14 cellular contexts compared by ENCODE assay signal in the genomic region with DNA sequence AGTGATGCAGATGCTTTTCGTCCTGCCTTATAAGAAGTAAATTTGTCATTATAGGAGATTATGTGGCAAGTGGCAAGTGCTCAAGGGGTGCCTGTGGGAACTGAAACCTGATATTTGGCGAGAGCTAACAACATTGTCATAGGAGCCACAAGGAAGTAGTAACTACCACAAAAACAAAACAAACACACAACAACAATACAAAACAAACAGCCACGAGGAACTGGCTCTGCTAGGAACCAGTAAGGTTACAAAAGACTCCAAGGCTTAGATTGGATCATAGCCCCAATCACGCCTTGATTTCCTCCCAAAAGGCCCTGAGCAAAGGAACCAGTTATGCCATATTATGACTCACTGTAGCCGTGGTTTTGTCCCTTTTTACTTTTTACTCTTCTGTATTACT.
DNase-seq lines count a peak whose midpoint lies in the region; ATAC-seq lines count a peak whose summit lies in the region.
"Had no signal": no experiment of that assay in that cellular context is flagged by ENCODE, and none has a peak within 500 bp of the region (broad histone marks: within the 10 kb centered on the region; RNA-seq: fewer than 3 reads in every experiment).

No MANE protein-coding gene starts in this region.

- H3K27ac ChIP-seq in epithelial cell of prostate: peak overlapping the region; percentile 50
- H3K27ac ChIP-seq: C4-2B, right atrium auricular region had no signal

- DNase-seq in COLO668 (lab: John Stamatoyannopoulos, UW; ENCODE audit: unreplicated experiment) (peak; percentile 27), NCI-H226 (peak; percentile 38), epithelial cell of prostate (ENCODE audit: low read depth, low spot score) (peak; percentile 66), anterior cingulate cortex (lab: John Stamatoyannopoulos, UW) (no peak)
- DNase-seq: immature natural killer cell, naive B cell, NCI-H187 had no signal

- ATAC-seq in GM21526 (IDR thresholded peaks at IDR 0.05; ENCODE audit: low FRiP score, unreplicated experiment) (peak; percentile 46), HG02938 (IDR thresholded peaks at IDR 0.05; ENCODE audit: unreplicated experiment) (no peak), GM19328 (IDR thresholded peaks at IDR 0.05; ENCODE audit: unreplicated experiment) (no peak), HG03571 (IDR thresholded peaks at IDR 0.05; ENCODE audit: unreplicated experiment) (no peak)
- ATAC-seq: HepG2 had no signal

Comparison
In these comparisons a context has a peak if more than half of its experiments do, and no peak if none do; other contexts are left out.
1. DNase-seq: peak in COLO668 (single experiment), NCI-H226 (single experiment) and epithelial cell of prostate (single experiment); none in anterior cingulate cortex (0 of 58).